Comparison of ENCODE assay signal across 17 cellular contexts in the genomic region with DNA sequence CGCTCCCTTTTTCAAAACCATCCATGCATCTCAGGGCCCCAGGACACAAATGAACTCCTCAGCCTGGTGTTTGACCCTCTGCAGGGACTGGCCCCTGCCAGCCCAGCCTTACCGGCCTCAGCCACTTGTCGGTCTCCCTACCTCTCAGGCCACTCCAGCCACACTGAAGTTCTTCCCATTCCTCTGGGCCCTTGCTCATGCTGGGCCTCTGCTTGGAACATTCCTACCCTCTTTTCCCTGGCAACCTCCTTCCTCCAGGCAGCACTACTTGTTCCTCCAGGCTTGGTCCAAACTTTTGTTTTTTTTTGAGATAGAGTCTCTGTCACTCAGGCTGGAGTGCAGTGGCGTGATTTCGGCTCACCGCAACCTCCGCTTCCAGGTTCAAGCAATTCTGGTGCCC. TPM values are rescaled to one million over a fixed set of nuclear protein-coding genes. Genes with fewer than 3 reads are reported as not detected.
DNase-seq lines count a peak whose midpoint lies in the region; ATAC-seq and TF ChIP-seq lines count a peak whose summit lies in the region.
"Had no signal": no experiment of that assay in that cellular context is flagged by ENCODE, and none has a peak within 500 bp of the region (broad histone marks: within the 10 kb centered on the region; RNA-seq: fewer than 3 reads in every experiment).

No MANE protein-coding gene starts in this region.

- H3K4me1 ChIP-seq in HEK293 (ENCODE audit: control insufficient read depth, insufficient read depth, low read length) (0 out of 2 replicates have a peak, but pooled peaks cover 3% of the 10 kb centered on the region), adipocyte (ENCODE audit: control insufficient read depth, insufficient read depth, low read length) (peaks cover 17% of the 10 kb centered on the region), lower lobe of right lung (peaks cover 4% of the 10 kb centered on the region)
- H3K4me1 ChIP-seq: BE2C, right atrium auricular region had no signal

- intact Hi-C loops in lower lobe of right lung (cut with DNase I): no loop called here

- CTCF ChIA-PET in HEK293 (lab: Yijun Ruan, JAX): interaction anchor here (1.0 to 2.3 kb wide), 3 partner anchors 13 to 157 kb away, joined by 3 to 6 read pairs (median 4); no protein-coding TSS in a partner anchor

- H3K27ac ChIP-seq in HEK293 (ENCODE audit: extremely low read depth, low read depth, low read length) (no peak overlapping the region), lower lobe of right lung (peak overlapping the region; percentile 69)
- H3K27ac ChIP-seq: neutrophil had no signal

- H3K9ac ChIP-seq in adipocyte (ENCODE audit: low read length): peak overlapping the region; percentile 40

- peak; percentile 40 for DNase-seq in adipocyte (ENCODE audit: low read depth)
- DNase-seq in lower lobe of right lung: peak; percentile 76
- no peak for DNase-seq in NCI-H1930 (lab: John Stamatoyannopoulos, UW)
- no peak for DNase-seq in DMS114 treated with DMSO at 0.1 percent for 48 hours (lab: John Stamatoyannopoulos, UW; ENCODE audit: unreplicated experiment)
- DNase-seq in OCI-M2 (lab: John Stamatoyannopoulos, UW; ENCODE audit: unreplicated experiment): no peak
- DNase-seq: activated effector memory CD4-positive, alpha-beta T cell treated with Interleukin-2 at 50 U/mL for 16 hours; BE2C; NCI-H1694; NCI-H510A treated with DMSO at 0.1 percent for 48 hours; substantia nigra had no signal

- H3K9me3 ChIP-seq in HEK293 (ENCODE audit: control insufficient read depth, insufficient read depth, low read depth, low read length): no peaks in the 10 kb centered on the region
- H3K9me3 ChIP-seq in adipocyte (ENCODE audit: control insufficient read depth, low read length): no peaks in the 10 kb centered on the region
- no peaks in the 10 kb centered on the region for H3K9me3 ChIP-seq in lower lobe of right lung
- H3K9me3 ChIP-seq: BE2C, neutrophil, right atrium auricular region had no signal

- H3K27me3 ChIP-seq in adipocyte (replicated peaks; ENCODE audit: control insufficient read depth, insufficient read depth, low read length) (no peaks in the 10 kb centered on the region), lower lobe of right lung (ENCODE audit: low read depth) (no peaks in the 10 kb centered on the region)
- H3K27me3 ChIP-seq: BE2C, neutrophil, right atrium auricular region had no signal

- H3K4me3 Mint-ChIP-seq in stimulated activated memory B cell treated with anti-CD40 and anti-IgM and Interleukin-4, amounts not matched to agents 10 μg/mL and 1 μg/mL and 100 μg/mL, for 72 hours: no peak overlapping the region

- no peaks in the 10 kb centered on the region for H3K27me3 Mint-ChIP-seq in stimulated activated memory B cell treated with anti-CD40 and anti-IgM and Interleukin-4, amounts not matched to agents 10 μg/mL and 1 μg/mL and 100 μg/mL, for 72 hours

- H3K36me3 Mint-ChIP-seq in stimulated activated memory B cell treated with anti-CD40 and anti-IgM and Interleukin-4, amounts not matched to agents 10 μg/mL and 1 μg/mL and 100 μg/mL, for 72 hours: peaks cover 58% of the 10 kb centered on the region

- TF ChIP-seq CTCF in HEK293 (tag by site-specific recombination; IDR thresholded peaks at IDR 0.05) (no peak), lower lobe of right lung (IDR thresholded peaks at IDR 0.05) (no peak)

- H3K9me3 Mint-ChIP-seq in stimulated activated memory B cell treated with anti-CD40 and anti-IgM and Interleukin-4, amounts not matched to agents 10 μg/mL and 1 μg/mL and 100 μg/mL, for 72 hours: no peaks in the 10 kb centered on the region

- peaks cover 39% of the 10 kb centered on the region for H3K4me1 Mint-ChIP-seq in stimulated activated memory B cell treated with anti-CD40 and anti-IgM and Interleukin-4, amounts not matched to agents 10 μg/mL and 1 μg/mL and 100 μg/mL, for 72 hours

- POLR2A ChIA-PET in HEK293 (lab: Yijun Ruan, JAX): interaction anchor here (1.3 kb wide), 1 partner anchor 41 kb away, joined by 4 read pairs; the partner anchor contains the start of gene ACTMAP

- ATAC-seq in lower lobe of right lung (peak; percentile 90 to 91), HG03342 (IDR thresholded peaks at IDR 0.05; ENCODE audit: unreplicated experiment) (no peak)
- no peak for ATAC-seq in stimulated activated memory B cell treated with anti-CD40 and anti-IgM and Interleukin-4, amounts not matched to agents 10 μg/mL and 1 μg/mL and 100 μg/mL, for 72 hours
- ATAC-seq: activated CD4-positive, CD25-positive, alpha-beta regulatory T cell treated with anti-CD3 and anti-CD28 coated beads, Interleukin-2, amount 50 U/mL, for 24 hours; esophagus mucosa had no signal

- H3K27ac Mint-ChIP-seq in stimulated activated memory B cell treated with anti-CD40 and anti-IgM and Interleukin-4, amounts not matched to agents 10 μg/mL and 1 μg/mL and 100 μg/mL, for 72 hours: peak overlapping the region; percentile 53

- H3K4me3 ChIP-seq in HEK293 (ENCODE audit: low read depth, low read length) (no peak overlapping the region), adipocyte (ENCODE audit: low read length) (no peak overlapping the region), lower lobe of right lung (no peak overlapping the region)
- H3K4me3 ChIP-seq: right atrium auricular region had no signal

- H3K36me3 ChIP-seq in HEK293 (ENCODE audit: control insufficient read depth in 2 of 2, insufficient read depth in 1 of 2, low read length in 2 of 2) (peaks cover 0 to 37% of the 10 kb centered on the region in 2 experiments; a peak in 2 of 3 replicates), adipocyte (ENCODE audit: control insufficient read depth, insufficient read depth, low read length, severe bottlenecking) (peaks cover 3% of the 10 kb centered on the region), lower lobe of right lung (peaks cover 31% of the 10 kb centered on the region)
- H3K36me3 ChIP-seq: BE2C, right atrium auricular region had no signal

TF ChIP-seq in HEK293, 187 proteins besides CTCF, POLR2A, EP300 and RAD21:
- TF ChIP-seq SCRT2 (tag by site-specific recombination; IDR thresholded peaks at IDR 0.05) (peak; percentile 57), ZNF174 (tag by site-specific recombination; IDR thresholded peaks at IDR 0.05) (no peak), ZNF843 (tag by site-specific recombination; IDR thresholded peaks at IDR 0.05) (no peak), KLF16 (tag by site-specific recombination; IDR thresholded peaks at IDR 0.05) (no peak)

RNA-seq across cellular contexts. Expression of gene EGLN2, which starts 7.6 kb away (rescaled TPM):
- 188 TPM for total RNA-seq in lower lobe of right lung

RNA-seq across cellular contexts. Expression of gene RAB4B, which starts 13.3 kb away (rescaled TPM):
- total RNA-seq in lower lobe of right lung: 48.5 TPM

RNA-seq across cellular contexts. Expression of gene MIA, which starts 16.0 kb away (rescaled TPM):
- total RNA-seq in lower lobe of right lung: 1.7 TPM

RNA-seq across cellular contexts. Expression of gene SNRPA, which starts 40.3 kb away (rescaled TPM):
- 44.8 TPM for total RNA-seq in lower lobe of right lung

RNA-seq across cellular contexts. Expression of gene ACTMAP, which starts 41.1 kb away (rescaled TPM):
- 17.6 TPM for total RNA-seq in lower lobe of right lung

Comparison
In these comparisons a context has a peak if more than half of its experiments do, and no peak if none do; other contexts are left out.
1. DNase-seq: peak in adipocyte (single experiment) and lower lobe of right lung (single experiment); none in NCI-H1930 (0 of 2), DMS114 treated with DMSO at 0.1 percent for 48 hours (single experiment) and OCI-M2 (single experiment).
2. ATAC-seq: peak in lower lobe of right lung (2 of 2); none in stimulated activated memory B cell treated with anti-CD40 and anti-IgM and Interleukin-4, amounts not matched to agents 10 μg/mL and 1 μg/mL and 100 μg/mL, for 72 hours (single experiment) and HG03342 (single experiment).